In the genomic region with DNA sequence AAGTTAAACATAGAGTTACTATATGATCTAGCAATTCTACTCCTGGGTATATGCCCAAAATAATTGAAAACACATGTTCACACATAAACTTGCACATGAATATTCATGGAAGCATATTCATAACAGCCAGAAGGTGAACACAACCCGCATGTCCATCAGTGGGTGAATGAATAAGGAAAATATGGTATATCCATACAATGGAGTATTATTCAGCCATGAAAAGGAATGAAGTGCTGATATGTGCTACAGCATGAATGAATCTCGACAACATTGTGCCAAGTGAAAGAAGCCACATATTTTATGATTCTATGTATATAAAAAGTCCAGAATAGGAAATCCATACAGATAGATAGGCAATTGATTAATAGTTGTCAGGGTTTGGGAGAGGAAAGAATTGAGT, we compare ENCODE assay signal across 22 cellular contexts. TPM values are rescaled to one million over a fixed set of nuclear protein-coding genes. Genes with fewer than 3 reads are reported as not detected.
DNase-seq lines count a peak whose midpoint lies in the region; ATAC-seq, FAIRE-seq and TF ChIP-seq lines count a peak whose summit lies in the region.
"Had no signal": no experiment of that assay in that cellular context is flagged by ENCODE, and none has a peak within 500 bp of the region (broad histone marks: within the 10 kb centered on the region; RNA-seq: fewer than 3 reads in every experiment).

No MANE protein-coding gene starts in this region.

- H3K27ac Mint-ChIP-seq in astrocyte (ENCODE audit: unreplicated experiment) = no peak overlapping the region
- no peak overlapping the region for H3K27ac Mint-ChIP-seq in endodermal cell
- H3K27ac Mint-ChIP-seq: CD4-positive, alpha-beta memory T cell had no signal

- TF ChIP-seq RAD21 in HCT116 (IDR thresholded peaks at IDR 0.05; ENCODE audit: low read depth) = no peak

- TF ChIP-seq CTCF in HCT116 (IDR thresholded peaks at IDR 0.05 in 2 of 3, conservative IDR thresholded peaks at IDR 0.05 in 1 of 3; ENCODE audit: borderline replicate concordance in 1 of 3, insufficient read depth in 1 of 3, low read depth in 2 of 3, low read length in 2 of 3) (no peak), astrocyte (IDR thresholded peaks at IDR 0.05; ENCODE audit: insufficient read depth, low read depth, low read length) (no peak), endodermal cell (conservative IDR thresholded peaks at IDR 0.05) (no peak)

- no peaks in the 10 kb centered on the region for H3K36me3 ChIP-seq in ACC112 (ENCODE audit: insufficient read depth, low read length)
- H3K36me3 ChIP-seq in HCT116 (ENCODE audit: control insufficient read depth in 1 of 2, insufficient read depth in 2 of 2, low read length in 2 of 2) = no peaks in the 10 kb centered on the region
- H3K36me3 ChIP-seq in astrocyte (ENCODE audit: insufficient read depth, low read length) = no peaks in the 10 kb centered on the region
- no peaks in the 10 kb centered on the region for H3K36me3 ChIP-seq in endodermal cell (ENCODE audit: control insufficient read depth, insufficient read depth, low read length)
- H3K36me3 ChIP-seq: BE2C; BLaER1 treated with 17β-estradiol and CSF1 and Interleukin-3, amounts not matched to agents 10 nM and 100 nM; HAP-1 had no signal

- H3K4me3 ChIP-seq in ACC112 (ENCODE audit: low read depth, low read length) (no peak overlapping the region), HCT116 (replicated peaks in 1 of 2; ENCODE audit: low read depth in 1 of 2, low read length in 2 of 2) (no peak overlapping the region), astrocyte (ENCODE audit: insufficient read depth, low read depth, low read length) (no peak overlapping the region), endodermal cell (ENCODE audit: low read length) (peak overlapping the region; percentile 53)
- H3K4me3 ChIP-seq: BLaER1 treated with 17β-estradiol and CSF1 and Interleukin-3, amounts not matched to agents 10 nM and 100 nM; GM23248; HAP-1 had no signal

- no peaks in the 10 kb centered on the region for H3K27me3 Mint-ChIP-seq in astrocyte (ENCODE audit: low read depth, unreplicated experiment)
- H3K27me3 Mint-ChIP-seq in endodermal cell (ENCODE audit: insufficient read depth) = no peaks in the 10 kb centered on the region

- FAIRE-seq in astrocyte (lab: Jason Lieb, UNC) = peak; percentile 20
- FAIRE-seq: GM12891, H54 had no signal

- H3K4me1 Mint-ChIP-seq in astrocyte (ENCODE audit: low read depth, unreplicated experiment) (peaks cover 4% of the 10 kb centered on the region), endodermal cell (no peaks in the 10 kb centered on the region)
- H3K4me1 Mint-ChIP-seq: CD4-positive, alpha-beta memory T cell had no signal

- H3K27ac ChIP-seq in ACC112 (ENCODE audit: low read depth, low read length) = peak overlapping the region; percentile 29
- no peak overlapping the region for H3K27ac ChIP-seq in HCT116 (ENCODE audit: low read depth, low read length)
- no peak overlapping the region for H3K27ac ChIP-seq in astrocyte (ENCODE audit: low read depth, low read length)
- no peak overlapping the region for H3K27ac ChIP-seq in endodermal cell (ENCODE audit: low read depth, low read length)
- H3K27ac ChIP-seq: BLaER1 treated with 17β-estradiol and CSF1 and Interleukin-3, amounts not matched to agents 10 nM and 100 nM; GM23248 had no signal

- ATAC-seq in HCT116 = no peak

- H3K9me3 ChIP-seq in HCT116 (ENCODE audit: control insufficient read depth in 1 of 2, insufficient read depth in 1 of 2, low read depth in 1 of 2, low read length in 2 of 2) (0 out of 4 replicates have a peak, but pooled peaks cover 0 to 4% of the 10 kb centered on the region in 2 experiments), astrocyte (ENCODE audit: insufficient read depth, low read depth, low read length) (no peaks in the 10 kb centered on the region), endodermal cell (ENCODE audit: control insufficient read depth, low read length) (peaks cover 7% of the 10 kb centered on the region)
- H3K9me3 ChIP-seq: BE2C had no signal

- POLR2A ChIA-PET in HCT116 (lab: Charles Lee) = no interaction called here

- RAD21 ChIA-PET in HCT116 (lab: Charles Lee; ENCODE audit: low non-redundant PET in 1 of 2, low total read pairs in 2 of 2, uncharacterized antibody in 2 of 2, unreplicated experiment in 2 of 2) = no interaction called here

- H3K9ac ChIP-seq in HCT116 (ENCODE audit: low read length) (no peak overlapping the region), astrocyte (ENCODE audit: low read length) (no peak overlapping the region), endodermal cell (ENCODE audit: extremely low read depth, low read length, poor library complexity, severe bottlenecking) (no peak overlapping the region)
- H3K9ac ChIP-seq: BLaER1 treated with 17β-estradiol and CSF1 and Interleukin-3, amounts not matched to agents 10 nM and 100 nM; GM23248 had no signal

- H4K20me1 ChIP-seq in HCT116 (ENCODE audit: insufficient read depth) (no peaks in the 10 kb centered on the region), astrocyte (ENCODE audit: insufficient read depth, low read length) (no peaks in the 10 kb centered on the region)
- H4K20me1 ChIP-seq: BLaER1 treated with 17β-estradiol and CSF1 and Interleukin-3, amounts not matched to agents 10 nM and 100 nM had no signal

- H3K9me3 Mint-ChIP-seq in astrocyte (ENCODE audit: unreplicated experiment) (peaks cover 2% of the 10 kb centered on the region), endodermal cell (peaks cover 12% of the 10 kb centered on the region)

- no peak for TF ChIP-seq POLR2A in HCT116 (IDR thresholded peaks at IDR 0.05; ENCODE audit: borderline replicate concordance, extremely low read depth, insufficient read depth, insufficient read length)

- 82 to 100% methylated on average over 2 of the region's 2 CpGs for WGBS in endodermal cell (ENCODE audit: insufficient coverage in 1 of 2, insufficient read length in 1 of 2), 2 experiments

- no TSS peak for BruUV-seq in HCT116 (replicated peaks; lab: Mats Ljungman, UMichigan)

- no peak for DNase-seq in HCT116 (ENCODE audit: low read depth, low spot score)
- DNase-seq in astrocyte (ENCODE audit: low read depth) = no peak
- no peak for DNase-seq in endodermal cell
- DNase-seq in GOT3 (lab: John Stamatoyannopoulos, UW) = no peak
- DNase-seq in NCI-H446 (lab: John Stamatoyannopoulos, UW) = no peak
- DNase-seq in C1 segment of cervical spinal cord (lab: John Stamatoyannopoulos, UW) = no peak
- DNase-seq: ACHN; AML-193; BE2C; Calu3; CD4-positive, alpha-beta memory T cell; COR-L47; DMS53; DMS79 treated with DMSO at 0.1 percent for 48 hours; GF-D8; GM23248 had no signal

- CTCF ChIA-PET in HCT116 (lab: Charles Lee) = no interaction called here

- H3K36me3 Mint-ChIP-seq in astrocyte (ENCODE audit: low read depth, unreplicated experiment) (no peaks in the 10 kb centered on the region), endodermal cell (ENCODE audit: low read depth) (peaks cover 5% of the 10 kb centered on the region)
- H3K36me3 Mint-ChIP-seq: CD4-positive, alpha-beta memory T cell had no signal

- intact Hi-C loops in HCT116 (cut with micrococcal nuclease) = loop anchor here (5.0 kb wide), 1 partner anchor 609 kb away; no protein-coding TSS in a partner anchor

- no peak overlapping the region for H3K4me3 Mint-ChIP-seq in astrocyte (ENCODE audit: unreplicated experiment)
- H3K4me3 Mint-ChIP-seq in endodermal cell = no peak overlapping the region
- H3K4me3 Mint-ChIP-seq: CD4-positive, alpha-beta memory T cell had no signal

- no peaks in the 10 kb centered on the region for H3K79me2 ChIP-seq in ACC112 (ENCODE audit: control insufficient read depth, insufficient read depth, low read length, unreplicated experiment)
- H3K79me2 ChIP-seq in HCT116 (ENCODE audit: insufficient read depth, low read length) = no peaks in the 10 kb centered on the region
- H3K79me2 ChIP-seq in astrocyte (ENCODE audit: insufficient read depth, low read length) = no peaks in the 10 kb centered on the region

- H2AFZ ChIP-seq in ACC112 (ENCODE audit: low read length, unreplicated experiment) (no peak overlapping the region), HCT116 (ENCODE audit: low read depth, low read length, poor library complexity, severe bottlenecking) (no peak overlapping the region), astrocyte (ENCODE audit: low read depth, low read length) (no peak overlapping the region)
- H2AFZ ChIP-seq: GM23248 had no signal

- H3K27me3 ChIP-seq in ACC112 (ENCODE audit: insufficient read depth, low read length) = no peaks in the 10 kb centered on the region
- no peaks in the 10 kb centered on the region for H3K27me3 ChIP-seq in HCT116 (ENCODE audit: insufficient read depth, low read length)
- H3K27me3 ChIP-seq in astrocyte (ENCODE audit: insufficient read depth, low read length) = no peaks in the 10 kb centered on the region
- no peaks in the 10 kb centered on the region for H3K27me3 ChIP-seq in endodermal cell (ENCODE audit: control insufficient read depth, insufficient read depth, low read length, poor library complexity, severe bottlenecking)
- H3K27me3 ChIP-seq: BE2C; BLaER1 treated with 17β-estradiol and CSF1 and Interleukin-3, amounts not matched to agents 10 nM and 100 nM had no signal

- no peaks in the 10 kb centered on the region for H3K9me2 ChIP-seq in HCT116 (ENCODE audit: insufficient read depth)

- H3K4me2 ChIP-seq in HCT116 (ENCODE audit: low read length) (no peak overlapping the region), astrocyte (ENCODE audit: low read length) (no peak overlapping the region)
- H3K4me2 ChIP-seq: BLaER1 treated with 17β-estradiol and CSF1 and Interleukin-3, amounts not matched to agents 10 nM and 100 nM had no signal

- H3K4me1 ChIP-seq in ACC112 (ENCODE audit: control insufficient read depth, insufficient read depth, low read length, unreplicated experiment) (peaks cover 24% of the 10 kb centered on the region), HCT116 (ENCODE audit: control insufficient read depth in 1 of 2, insufficient read depth in 2 of 2, low read length in 2 of 2) (peaks cover 0 to 3% of the 10 kb centered on the region in 2 experiments; a peak in 1 of 4 replicates), astrocyte (ENCODE audit: insufficient read depth, low read length) (no peaks in the 10 kb centered on the region), endodermal cell (ENCODE audit: control insufficient read depth, insufficient read depth, low read length) (no peaks in the 10 kb centered on the region)
- H3K4me1 ChIP-seq: BE2C had no signal

TF ChIP-seq in HCT116, 20 proteins besides CTCF, POLR2A, EP300 and RAD21:
- TF ChIP-seq ZNF274 (IDR thresholded peaks at IDR 0.05; ENCODE audit: low read depth, low read length) (no peak), CBX3 (IDR thresholded peaks at IDR 0.05; ENCODE audit: low read depth) (peak; percentile 52; the same call in 1 of the 2 replicates)

RNA-seq across cellular contexts. Expression of a gene that starts 15.9 kb away (rescaled TPM):
- total RNA-seq in HCT116 (2021; ENCODE audit: unreplicated experiment) (5.9 TPM), astrocyte (0.36 and 0.62 TPM in 2 replicates), endodermal cell (1 to 10 TPM; 2.2 to 2.9 TPM)
- polyA plus RNA-seq in HCT116 (2012) = 1.9 and 2.0 TPM in 2 replicates
- 0.18 TPM for polyA plus RNA-seq in endodermal cell (2013, experiment 1 of 2)
- polyA plus RNA-seq in endodermal cell (2013, experiment 2 of 2) = 0.29 TPM

RNA-seq across cellular contexts. Expression of a gene that starts 16.3 kb away (rescaled TPM):
- total RNA-seq in HCT116 (2021; ENCODE audit: unreplicated experiment) (4.9 TPM), astrocyte (0.02 TPM in 1 of 2 replicates, not detected in the other), endodermal cell (1 to 10 TPM; 1.7 to 2.4 TPM)
- polyA plus RNA-seq in HCT116 (2012) = 3.7 and 4.3 TPM in 2 replicates
- polyA plus RNA-seq in endodermal cell (2013, experiment 1 of 2) = 0.71 TPM
- 0.33 TPM for polyA plus RNA-seq in endodermal cell (2013, experiment 2 of 2)
- total RNA-seq: A172 had no signal
- polyA plus RNA-seq: CD4-positive, alpha-beta memory T cell had no signal
